Comparison of ENCODE assay signal across 20 cellular contexts in genomic region chr1:5465281-5465680, GRCh38.
DNase-seq lines count a peak whose midpoint lies in the region; ATAC-seq and TF ChIP-seq lines count a peak whose summit lies in the region.
"Had no signal": no experiment of that assay in that cellular context is flagged by ENCODE, and none has a peak within 500 bp of the region (broad histone marks: within the 10 kb centered on the region; RNA-seq: fewer than 3 reads in every experiment).

No MANE protein-coding gene starts in this region.

- no peaks in the 10 kb centered on the region for H3K36me3 Mint-ChIP-seq in mesothelial cell of epicardium
- H3K36me3 Mint-ChIP-seq: CD4-positive, alpha-beta memory T cell had no signal

- H3K4me3 ChIP-seq in BE2C (ENCODE audit: low read depth, low read length) (no peak overlapping the region), WERI-Rb-1 (ENCODE audit: low read depth, low read length) (no peak overlapping the region)
- H3K4me3 ChIP-seq: A549, HAP-1 had no signal

- DNase-seq in BE2C: peak; percentile 5
- peak; percentile 96 for DNase-seq in SK-N-DZ (ENCODE audit: low spot score)
- peak; percentile 32 for DNase-seq in WERI-Rb-1
- DNase-seq in mesothelial cell of epicardium (ENCODE audit: low spot score in 2 of 2, unreplicated experiment in 2 of 2): no peak
- no peak for DNase-seq in NCI-H2081 treated with DMSO at 0.1 percent for 48 hours (lab: John Stamatoyannopoulos, UW)
- no peak for DNase-seq in cardiac septum (ENCODE audit: low spot score)
- no peak for DNase-seq in NCI-H345 (lab: John Stamatoyannopoulos, UW)
- DNase-seq: 8988T; ACHN; AML-193; C1 segment of cervical spinal cord; CD4-positive, alpha-beta memory T cell; COR-L47; DMS153; DND-41; GOT3; HFFc6 had no signal

- peak overlapping the region; percentile 77 for H3K27ac Mint-ChIP-seq in mesothelial cell of epicardium
- H3K27ac Mint-ChIP-seq: HFFc6 had no signal

- H3K36me3 ChIP-seq in BE2C: no peaks in the 10 kb centered on the region
- H3K36me3 ChIP-seq in WERI-Rb-1: no peaks in the 10 kb centered on the region
- H3K36me3 ChIP-seq: HAP-1 had no signal

- no peaks in the 10 kb centered on the region for H3K4me1 ChIP-seq in BE2C
- H3K4me1 ChIP-seq: A549, HAP-1 had no signal

- intact Hi-C loops in cardiac septum (cut with DNase I): no loop called here

- peak overlapping the region; percentile 64 for H3K27ac ChIP-seq in WERI-Rb-1
- H3K27ac ChIP-seq: A549 had no signal

- no peaks in the 10 kb centered on the region for H3K9me3 ChIP-seq in BE2C
- H3K9me3 ChIP-seq in WERI-Rb-1 (ENCODE audit: severe bottlenecking): peaks cover 29% of the 10 kb centered on the region
- H3K9me3 ChIP-seq: A549, HAP-1 had no signal

- no peaks in the 10 kb centered on the region for H3K27me3 ChIP-seq in BE2C
- no peaks in the 10 kb centered on the region for H3K27me3 ChIP-seq in WERI-Rb-1 (ENCODE audit: insufficient read depth, low read depth, severe bottlenecking)

- peaks cover 8% of the 10 kb centered on the region for H3K27me3 Mint-ChIP-seq in mesothelial cell of epicardium (ENCODE audit: low read depth)

- TF ChIP-seq CTCF in BE2C (IDR thresholded peaks at IDR 0.05; ENCODE audit: low read depth, low read length) (no peak), WERI-Rb-1 (IDR thresholded peaks at IDR 0.05; ENCODE audit: low read depth, low read length) (no peak), mesothelial cell of epicardium (IDR thresholded peaks at IDR 0.05; ENCODE audit: unreplicated experiment) (no peak)

- H3K4me1 Mint-ChIP-seq in mesothelial cell of epicardium: peaks cover 8% of the 10 kb centered on the region

- no peak for ATAC-seq in HG03354 (IDR thresholded peaks at IDR 0.05; ENCODE audit: poor library complexity, severe bottlenecking, unreplicated experiment)
- ATAC-seq: A549 had no signal

- H3K9me3 Mint-ChIP-seq in mesothelial cell of epicardium: peaks cover 12% of the 10 kb centered on the region

- no peak overlapping the region for H3K4me3 Mint-ChIP-seq in mesothelial cell of epicardium
- H3K4me3 Mint-ChIP-seq: HFFc6 had no signal

Comparison
In these comparisons a context has a peak if more than half of its experiments do, and no peak if none do; other contexts are left out.
1. DNase-seq: peak in BE2C (single experiment), SK-N-DZ (single experiment) and WERI-Rb-1 (single experiment); none in mesothelial cell of epicardium (0 of 2), NCI-H2081 treated with DMSO at 0.1 percent for 48 hours (single experiment), cardiac septum (single experiment) and NCI-H345 (single experiment).